ENCODE assay signal across 15 cellular contexts in genomic region chr9:126474201-126474765, GRCh38.
A peak's percentile ranks its signal among the peaks of the same experiment; 100 is the strongest.
DNase-seq lines count a peak whose midpoint lies in the region; ATAC-seq, FAIRE-seq and TF ChIP-seq lines count a peak whose summit lies in the region.
"Had no signal": no experiment of that assay in that cellular context is flagged by ENCODE, and none has a peak within 500 bp of the region (broad histone marks: within the 10 kb centered on the region; RNA-seq: fewer than 3 reads in every experiment).

No MANE protein-coding gene starts in this region.

- no peaks in the 10 kb centered on the region for H3K79me2 ChIP-seq in endothelial cell of umbilical vein (ENCODE audit: control insufficient read depth, insufficient read depth, low read length)

- CTCF ChIA-PET in CD8-positive, alpha-beta memory T cell (lab: Charles Lee): interaction anchor here (1.1 to 6.7 kb wide), 4 partner anchors 17 to 78 kb away, joined by 3 to 36 read pairs (median 12); no protein-coding TSS in a partner anchor
- CTCF ChIA-PET in endothelial cell of umbilical vein (lab: Charles Lee): interaction anchor here (1.7 to 2.1 kb wide), 2 partner anchors 17 to 76 kb away, joined by 6 to 7 read pairs; no protein-coding TSS in a partner anchor

- H3K4me1 ChIP-seq in CD8-positive, alpha-beta memory T cell (ENCODE audit: insufficient read depth, low read length): peaks cover 45% of the 10 kb centered on the region
- peaks cover 9% of the 10 kb centered on the region for H3K4me1 ChIP-seq in RWPE2 (ENCODE audit: insufficient read depth, poor library complexity, severe bottlenecking)
- peaks cover 6% of the 10 kb centered on the region for H3K4me1 ChIP-seq in endothelial cell of umbilical vein (ENCODE audit: control insufficient read depth, extremely low read depth, insufficient read depth, low read length)
- H3K4me1 ChIP-seq: body of pancreas had no signal

- no peak overlapping the region for H3K4me2 ChIP-seq in endothelial cell of umbilical vein (ENCODE audit: insufficient read depth, low read length)

- no peak for FAIRE-seq in endothelial cell of umbilical vein (lab: Jason Lieb, UNC)

- H3K4me3 Mint-ChIP-seq in CD8-positive, alpha-beta memory T cell: no peak overlapping the region
- H3K4me3 Mint-ChIP-seq: stimulated activated naive CD8-positive, alpha-beta T cell treated with anti-CD3 and anti-CD28 coated beads, Interleukin-15, Interleukin-2, amounts not matched to agents 100 ng/mL and 50 ng/mL, for 24 hours had no signal

- intact Hi-C loops in endothelial cell of umbilical vein (cut with micrococcal nuclease) (no loop called here), sciatic nerve (cut with DNase I) (no loop called here)

- no peaks in the 10 kb centered on the region for H3K27me3 ChIP-seq in CD8-positive, alpha-beta memory T cell (ENCODE audit: insufficient read depth, low read length, poor library complexity, severe bottlenecking)
- no peaks in the 10 kb centered on the region for H3K27me3 ChIP-seq in RWPE2 (ENCODE audit: insufficient read depth, poor library complexity, severe bottlenecking)
- H3K27me3 ChIP-seq in endothelial cell of umbilical vein (ENCODE audit: control insufficient read depth in 2 of 2, insufficient read depth in 2 of 2, low read length in 2 of 2): no peaks in the 10 kb centered on the region
- H3K27me3 ChIP-seq: body of pancreas had no signal

- dilution Hi-C loops in endothelial cell of umbilical vein (cut with MboI; ENCODE audit: extremely low pct_ligation_motif_present, low sequenced_read_pairs): no loop called here

- H4K20me1 ChIP-seq in endothelial cell of umbilical vein (replicated peaks; ENCODE audit: control insufficient read depth, extremely low read depth, insufficient read depth, low read length): no peaks in the 10 kb centered on the region

- peak overlapping the region; percentile 54 for H3K9ac ChIP-seq in endothelial cell of umbilical vein (replicated peaks; ENCODE audit: extremely low read depth, insufficient read depth, low read length)

- H3K4me3 ChIP-seq in CD8-positive, alpha-beta memory T cell (ENCODE audit: low read length): no peak overlapping the region
- H3K4me3 ChIP-seq in RWPE2 (ENCODE audit: severe bottlenecking) (no peak overlapping the region), endothelial cell of umbilical vein (replicated peaks in 1 of 3; ENCODE audit: insufficient read depth in 1 of 3, low read depth in 1 of 3, low read length in 3 of 3) (no peak overlapping the region)
- H3K4me3 ChIP-seq: body of pancreas had no signal

- no peaks in the 10 kb centered on the region for H3K36me3 ChIP-seq in CD8-positive, alpha-beta memory T cell (ENCODE audit: insufficient read depth, low read length)
- H3K36me3 ChIP-seq in RWPE2 (ENCODE audit: low read depth): no peaks in the 10 kb centered on the region
- H3K36me3 ChIP-seq in endothelial cell of umbilical vein (ENCODE audit: control insufficient read depth in 2 of 2, extremely low read depth in 1 of 2, insufficient read depth in 2 of 2, low read length in 2 of 2): no peaks in the 10 kb centered on the region

- TF ChIP-seq CTCF in RWPE2 (IDR thresholded peaks at IDR 0.05; ENCODE audit: poor library complexity, severe bottlenecking) (no peak), endothelial cell of umbilical vein (IDR thresholded peaks at IDR 0.05; ENCODE audit: extremely low read depth in 1 of 2, insufficient read depth in 1 of 2, low read depth in 1 of 2, low read length in 2 of 2) (no peak)

- DNase-seq in CD8-positive, alpha-beta memory T cell: no peak
- no peak for DNase-seq in RWPE2 (ENCODE audit: low spot score)
- peak; percentile 60 for DNase-seq in endothelial cell of umbilical vein (ENCODE audit: low read depth, low spot score)
- peak; percentile 15 for DNase-seq in pulmonary artery endothelial cell (ENCODE audit: low read depth, low spot score)
- no peak for DNase-seq in KG1 (lab: John Stamatoyannopoulos, UW)
- no peak for DNase-seq in sciatic nerve (ENCODE audit: low spot score)
- DNase-seq in T-helper 9 cell: no peak
- DNase-seq: activated CD4-positive, alpha-beta T cell treated with anti-CD3 and anti-CD28 coated beads for 1 hour; activated T-cell treated with anti-CD3 and anti-CD28 coated beads, Interleukin-2, amount 50 U/mL, for 48 hours; body of pancreas; NCI-H2029 treated with DMSO at 0.1 percent for 48 hours had no signal

- H3K27ac Mint-ChIP-seq in CD8-positive, alpha-beta memory T cell: peak overlapping the region in 5 of 8 donors; percentile 47 to 74 (median 51)
- H3K27ac Mint-ChIP-seq: progenitor cell of endocrine pancreas; stimulated activated naive CD8-positive, alpha-beta T cell treated with anti-CD3 and anti-CD28 coated beads, Interleukin-15, Interleukin-2, amounts not matched to agents 100 ng/mL and 50 ng/mL, for 24 hours had no signal

- ATAC-seq in RWPE2 (ENCODE audit: low read depth) (peak; percentile 64; the same call in 1 of the 3 replicates), sciatic nerve (no peak), HG03095 (IDR thresholded peaks at IDR 0.05; ENCODE audit: unreplicated experiment) (no peak)
- ATAC-seq: body of pancreas had no signal

- peaks cover 62 to 87% (median 65%) of the 10 kb centered on the region in 3 donors for H3K4me1 Mint-ChIP-seq in CD8-positive, alpha-beta memory T cell

- H3K36me3 Mint-ChIP-seq in CD8-positive, alpha-beta memory T cell: peaks cover 4 to 27% (median 5%) of the 10 kb centered on the region in 3 donors

- no peak overlapping the region for H3K27ac ChIP-seq in CD8-positive, alpha-beta memory T cell (ENCODE audit: low read depth, low read length)
- H3K27ac ChIP-seq in RWPE2 (ENCODE audit: poor library complexity, severe bottlenecking) (peak overlapping the region; percentile 69), endothelial cell of umbilical vein (ENCODE audit: insufficient read depth, low read depth, low read length) (peak overlapping the region; percentile 74)
- H3K27ac ChIP-seq: body of pancreas, epithelial cell of prostate had no signal

- no peaks in the 10 kb centered on the region for H3K9me3 Mint-ChIP-seq in CD8-positive, alpha-beta memory T cell
- H3K9me3 Mint-ChIP-seq: stimulated activated naive CD8-positive, alpha-beta T cell treated with anti-CD3 and anti-CD28 coated beads, Interleukin-15, Interleukin-2, amounts not matched to agents 100 ng/mL and 50 ng/mL, for 24 hours had no signal

- TF ChIP-seq POLR2A in endothelial cell of umbilical vein (IDR thresholded peaks at IDR 0.05; ENCODE audit: low read depth, low read length): no peak

- H3K9me1 ChIP-seq in endothelial cell of umbilical vein (replicated peaks; ENCODE audit: control insufficient read depth, extremely low read depth, insufficient read depth, low read length): no peaks in the 10 kb centered on the region

- H3K27me3 Mint-ChIP-seq in CD8-positive, alpha-beta memory T cell: peaks cover 0 to 1% of the 10 kb centered on the region in 2 donors
- H3K27me3 Mint-ChIP-seq: progenitor cell of endocrine pancreas had no signal

- H2AFZ ChIP-seq in endothelial cell of umbilical vein (ENCODE audit: low read depth, low read length): no peak overlapping the region

- no peaks in the 10 kb centered on the region for H3K9me3 ChIP-seq in CD8-positive, alpha-beta memory T cell (ENCODE audit: low read length)
- no peaks in the 10 kb centered on the region for H3K9me3 ChIP-seq in RWPE2 (ENCODE audit: severe bottlenecking)
- no peaks in the 10 kb centered on the region for H3K9me3 ChIP-seq in endothelial cell of umbilical vein (replicated peaks; ENCODE audit: control insufficient read depth, insufficient read depth, low read length)
- H3K9me3 ChIP-seq: body of pancreas had no signal

- POLR2A ChIA-PET in CD8-positive, alpha-beta memory T cell (lab: Charles Lee): no interaction called here
- POLR2A ChIA-PET in endothelial cell of umbilical vein (lab: Charles Lee): no interaction called here

- BruUV-seq in endothelial cell of umbilical vein (replicated peaks; lab: Mats Ljungman, UMichigan): no TSS peak

TF ChIP-seq in endothelial cell of umbilical vein, 7 proteins besides CTCF, POLR2A, EP300 and RAD21:
- TF ChIP-seq POLR2AphosphoS5 (IDR thresholded peaks at IDR 0.05; ENCODE audit: insufficient read depth, low read depth, low read length): no peak
- TF ChIP-seq MAX (IDR thresholded peaks at IDR 0.05; ENCODE audit: insufficient read depth, insufficient read length): no peak
- no peak for TF ChIP-seq MYC (IDR thresholded peaks at IDR 0.05; ENCODE audit: low read depth, low read length)
- no peak for TF ChIP-seq EZH2 (IDR thresholded peaks at IDR 0.05; ENCODE audit: borderline replicate concordance, low read depth, low read length, severe bottlenecking)
- TF ChIP-seq GATA2 (IDR thresholded peaks at IDR 0.05; ENCODE audit: insufficient read depth, insufficient read length, low read depth, low read length): no peak
- TF ChIP-seq JUN (IDR thresholded peaks at IDR 0.05; ENCODE audit: borderline replicate concordance, insufficient read depth, insufficient read length, low read depth): peak; percentile 63
- TF ChIP-seq FOS (IDR thresholded peaks at IDR 0.05; ENCODE audit: borderline replicate concordance, insufficient read depth, low read length): peak; percentile 72

Comparison
In these comparisons a context has a peak if more than half of its experiments do, and no peak if none do; other contexts are left out.
1. DNase-seq: peak in endothelial cell of umbilical vein (single experiment) and pulmonary artery endothelial cell (single experiment); none in CD8-positive, alpha-beta memory T cell (0 of 5), RWPE2 (single experiment), KG1 (single experiment), sciatic nerve (single experiment) and T-helper 9 cell (single experiment).